In genomic region chr2:132581917-132582316, GRCh38 we compare ENCODE assay signal across 13 cellular contexts.
DNase-seq lines count a peak whose midpoint lies in the region; ATAC-seq, FAIRE-seq and TF ChIP-seq lines count a peak whose summit lies in the region.
"Had no signal": no experiment of that assay in that cellular context is flagged by ENCODE, and none has a peak within 500 bp of the region (broad histone marks: within the 10 kb centered on the region; RNA-seq: fewer than 3 reads in every experiment).

No MANE protein-coding gene starts in this region.

- peaks cover 23% of the 10 kb centered on the region for H3K4me1 Mint-ChIP-seq in dendritic cell treated with granulocyte-macrophage colony-stimulating factor and Interleukin-4, amounts not matched to agents 40 ng/mL and 50 ng/mL, for 4 days (ENCODE audit: low read depth)
- no peaks in the 10 kb centered on the region for H3K4me1 Mint-ChIP-seq in CD4-positive, alpha-beta T cell (ENCODE audit: low read depth)

- TF ChIP-seq CTCF in CD4-positive, alpha-beta T cell (IDR thresholded peaks at IDR 0.05) = no peak

- no peaks in the 10 kb centered on the region for H3K27me3 ChIP-seq in small intestine (ENCODE audit: control insufficient read depth in 2 of 2, insufficient read depth in 2 of 2, low read length in 2 of 2)
- no peaks in the 10 kb centered on the region for H3K27me3 ChIP-seq in CD4-positive, alpha-beta T cell (ENCODE audit: control insufficient read depth, insufficient read depth, low read length)
- H3K27me3 ChIP-seq: gastrocnemius medialis had no signal

- no peak for ATAC-seq in CD4-positive, alpha-beta T cell (ENCODE audit: poor library complexity)
- ATAC-seq in GM21447 (IDR thresholded peaks at IDR 0.05; ENCODE audit: unreplicated experiment) (no peak), HG02610 (IDR thresholded peaks at IDR 0.05; ENCODE audit: unreplicated experiment) (no peak)
- ATAC-seq: gastrocnemius medialis, Panc1 had no signal

- H3K36me3 ChIP-seq in small intestine (ENCODE audit: control insufficient read depth in 2 of 2, insufficient read depth in 2 of 2, low read length in 2 of 2) = no peaks in the 10 kb centered on the region
- H3K36me3 ChIP-seq: gastrocnemius medialis had no signal

- CTCF ChIA-PET in CD4-positive, alpha-beta T cell (lab: Charles Lee) = no interaction called here

- no peaks in the 10 kb centered on the region for H3K9me3 ChIP-seq in small intestine (ENCODE audit: control insufficient read depth, low read depth)
- no peaks in the 10 kb centered on the region for H3K9me3 ChIP-seq in CD4-positive, alpha-beta T cell (ENCODE audit: control insufficient read depth, low read length)
- H3K9me3 ChIP-seq: gastrocnemius medialis had no signal

- intact Hi-C loops in dendritic cell treated with granulocyte-macrophage colony-stimulating factor and Interleukin-4, amounts not matched to agents 40 ng/mL and 50 ng/mL, for 4 days (cut with micrococcal nuclease) = no loop called here
- intact Hi-C loops in CD4-positive, alpha-beta T cell (cut with DNase I, micrococcal nuclease) = no loop called here

- FAIRE-seq in small intestine (lab: Jason Lieb, UNC) = no peak
- FAIRE-seq: GM19239 had no signal

- no peaks in the 10 kb centered on the region for H3K36me3 Mint-ChIP-seq in dendritic cell treated with granulocyte-macrophage colony-stimulating factor and Interleukin-4, amounts not matched to agents 40 ng/mL and 50 ng/mL, for 4 days (ENCODE audit: low read depth)
- no peaks in the 10 kb centered on the region for H3K36me3 Mint-ChIP-seq in CD4-positive, alpha-beta T cell (ENCODE audit: low read depth)

- H3K27me3 Mint-ChIP-seq in dendritic cell treated with granulocyte-macrophage colony-stimulating factor and Interleukin-4, amounts not matched to agents 40 ng/mL and 50 ng/mL, for 4 days = peaks cover 10% of the 10 kb centered on the region
- H3K27me3 Mint-ChIP-seq in CD4-positive, alpha-beta T cell = no peaks in the 10 kb centered on the region

- H3K27ac ChIP-seq in small intestine (ENCODE audit: low read depth in 1 of 2, low read length in 1 of 2) = no peak overlapping the region
- no peak overlapping the region for H3K27ac ChIP-seq in CD4-positive, alpha-beta T cell (ENCODE audit: low read depth, low read length)
- H3K27ac ChIP-seq: gastrocnemius medialis had no signal

- no peaks in the 10 kb centered on the region for H3K9me3 Mint-ChIP-seq in dendritic cell treated with granulocyte-macrophage colony-stimulating factor and Interleukin-4, amounts not matched to agents 40 ng/mL and 50 ng/mL, for 4 days
- H3K9me3 Mint-ChIP-seq in CD4-positive, alpha-beta T cell = no peaks in the 10 kb centered on the region

- POLR2A ChIA-PET in CD4-positive, alpha-beta T cell (lab: Charles Lee) = no interaction called here

- H3K4me1 ChIP-seq in small intestine (ENCODE audit: control insufficient read depth in 2 of 2, insufficient read depth in 1 of 2, low read depth in 1 of 2, low read length in 1 of 2) = no peaks in the 10 kb centered on the region
- H3K4me1 ChIP-seq: gastrocnemius medialis had no signal

- DNase-seq in LHCN-M2 (ENCODE audit: low read depth) (peak; percentile 26), NCI-H2196 treated with DMSO at 0.1 percent for 48 hours (lab: John Stamatoyannopoulos, UW; ENCODE audit: unreplicated experiment) (peak; percentile 94), small intestine (peak; percentile 49)
- DNase-seq in CD4-positive, alpha-beta T cell = no peak
- DNase-seq: activated CD8-positive, alpha-beta memory T cell treated with anti-CD3 and anti-CD28 coated beads, Interleukin-2, amount 50 U/mL, for 48 hours; COR-L47; gastrocnemius medialis; Kasumi-1 had no signal

- no peak overlapping the region for H3K4me3 ChIP-seq in small intestine (ENCODE audit: low read depth in 1 of 2, low read length in 2 of 2)
- H3K4me3 ChIP-seq: gastrocnemius medialis had no signal

- no peak overlapping the region for H3K4me3 Mint-ChIP-seq in dendritic cell treated with granulocyte-macrophage colony-stimulating factor and Interleukin-4, amounts not matched to agents 40 ng/mL and 50 ng/mL, for 4 days
- H3K4me3 Mint-ChIP-seq in CD4-positive, alpha-beta T cell = no peak overlapping the region

- H3K27ac Mint-ChIP-seq in dendritic cell treated with granulocyte-macrophage colony-stimulating factor and Interleukin-4, amounts not matched to agents 40 ng/mL and 50 ng/mL, for 4 days = peak overlapping the region; percentile 46
- no peak overlapping the region for H3K27ac Mint-ChIP-seq in CD4-positive, alpha-beta T cell

- 10 to 46% (median 21%) methylated on average over 8 of the region's 8 CpGs for WGBS in small intestine, 3 donors

Comparison
In these comparisons a context has a peak if more than half of its experiments do, and no peak if none do; other contexts are left out.
1. DNase-seq: peak in LHCN-M2 (single experiment), NCI-H2196 treated with DMSO at 0.1 percent for 48 hours (single experiment) and small intestine (single experiment); none in CD4-positive, alpha-beta T cell (0 of 10).